In genomic region chr3:17745894-17746293, GRCh38 we compare ENCODE assay signal across 31 cellular contexts.
"Had no signal": no experiment of that assay in that cellular context is flagged by ENCODE, and none has a peak within 500 bp of the region (broad histone marks: within the 10 kb centered on the region; RNA-seq: fewer than 3 reads in every experiment).

No MANE protein-coding gene starts in this region.

- H3K9me3 ChIP-seq: ascending aorta, body of pancreas, breast epithelium had no signal

- H3K27ac ChIP-seq: ascending aorta, body of pancreas, breast epithelium, RWPE1, VCaP had no signal

- H3K27me3 ChIP-seq: ascending aorta, body of pancreas, breast epithelium had no signal

- FAIRE-seq: RCC 7860 had no signal

- H3K9me3 Mint-ChIP-seq: activated naive CD4-positive, alpha-beta T cell treated with anti-CD3 and anti-CD28 coated beads, Interleukin-2, amount 50 U/mL, for 24 hours; activated naive CD8-positive, alpha-beta T cell treated with anti-CD3 and anti-CD28 coated beads, Interleukin-2, amount 10 ng/mL, durations not matched to agents 7 days and 5 days; activated T-cell treated with anti-CD3 and anti-CD28 coated beads, Interleukin-2, amount 50 U/mL, for 24 hours; activated T-helper 2 cell treated with anti-CD3 and anti-CD28 coated beads, Interferon-gamma antibody, Interleukin-2, Interleukin-4, amounts not matched to agents 10 μg/mL and 5 μg/mL and 100 μg/mL, durations not matched to agents 14 hours and 24 hours and 36 hours; T-cell had no signal

- H3K36me3 ChIP-seq: ascending aorta, breast epithelium had no signal

- H3K27ac Mint-ChIP-seq: activated CD8-positive, alpha-beta T cell treated with anti-CD3 and anti-CD28 coated beads, Interleukin-2, amount 10 ng/mL, durations not matched to agents 7 days and 5 days; activated naive CD4-positive, alpha-beta T cell treated with anti-CD3 and anti-CD28 coated beads, Interleukin-2, amount 50 U/mL, for 24 hours; activated naive CD8-positive, alpha-beta T cell treated with anti-CD3 and anti-CD28 coated beads, Interleukin-2, amount 10 ng/mL, durations not matched to agents 7 days and 5 days; activated T-cell treated with anti-CD3 and anti-CD28 coated beads, Interleukin-2, amount 50 U/mL, for 24 hours; activated T-helper 2 cell treated with anti-CD3 and anti-CD28 coated beads, Interferon-gamma antibody, Interleukin-2, Interleukin-4, amounts not matched to agents 10 μg/mL and 5 μg/mL and 100 μg/mL, durations not matched to agents 14 hours and 24 hours and 36 hours; T-cell had no signal

- H3K4me3 Mint-ChIP-seq: activated CD8-positive, alpha-beta T cell treated with anti-CD3 and anti-CD28 coated beads, Interleukin-2, amount 10 ng/mL, durations not matched to agents 7 days and 5 days; activated naive CD4-positive, alpha-beta T cell treated with anti-CD3 and anti-CD28 coated beads, Interleukin-2, amount 50 U/mL, for 24 hours; activated naive CD8-positive, alpha-beta T cell treated with anti-CD3 and anti-CD28 coated beads, Interleukin-2, amount 10 ng/mL, durations not matched to agents 7 days and 5 days; activated T-cell treated with anti-CD3 and anti-CD28 coated beads, Interleukin-2, amount 50 U/mL, for 24 hours; T-cell had no signal

- H3K36me3 Mint-ChIP-seq: T-cell had no signal

- ATAC-seq: activated CD8-positive, alpha-beta T cell treated with anti-CD3 and anti-CD28 coated beads, Interleukin-2, amount 10 ng/mL, durations not matched to agents 7 days and 5 days; body of pancreas; PC-3; Right ventricle myocardium inferior; SK-N-SH treated with all-trans-retinoic acid at 6 μM for 48 hours; T-cell had no signal

- H3K27me3 Mint-ChIP-seq: activated naive CD4-positive, alpha-beta T cell treated with anti-CD3 and anti-CD28 coated beads, Interleukin-2, amount 50 U/mL, for 24 hours; activated naive CD8-positive, alpha-beta T cell treated with anti-CD3 and anti-CD28 coated beads, Interleukin-2, amount 10 ng/mL, durations not matched to agents 7 days and 5 days; activated T-cell treated with anti-CD3 and anti-CD28 coated beads, Interleukin-2, amount 50 U/mL, for 24 hours; T-cell had no signal

- H3K4me3 ChIP-seq: ascending aorta, body of pancreas, breast epithelium had no signal

- DNase-seq: activated CD4-positive, alpha-beta T cell treated with anti-CD3 and anti-CD28 coated beads for 1 hour; activated CD4-positive, alpha-beta T cell treated with anti-CD3 and anti-CD28 coated beads for 48 hours; activated CD4-positive, alpha-beta T cell treated with anti-CD3 and anti-CD28 coated beads, Interleukin-2, amount 50 U/mL, for 4 hours; activated CD4-positive, CD25-positive, alpha-beta regulatory T cell; activated CD8-positive, alpha-beta T cell treated with anti-CD3 and anti-CD28 coated beads, Interleukin-2, amount 10 ng/mL, durations not matched to agents 7 days and 5 days; activated gamma-delta T cell; activated naive CD4-positive, alpha-beta T cell treated with Interleukin-2 at 50 U/mL for 16 hours; activated naive CD8-positive, alpha-beta T cell treated with anti-CD3 and anti-CD28 coated beads, Interleukin-2, amount 10 ng/mL, durations not matched to agents 7 days and 5 days; activated T-cell treated with anti-CD3 and anti-CD28 coated beads, Interleukin-2, amount 50 U/mL, for 24 hours; cerebellar nuclear complex; NCI-H1092 treated with DMSO at 0.1 percent for 48 hours; NCI-H1417 treated with DMSO at 0.1 percent for 48 hours; NCI-H2029; NCI-H345; NCI-H524 treated with DMSO at 0.1 percent for 48 hours; NK-92 treated with Interleukin-12 subunit alpha and Interleukin-12 subunit beta, amount 100 ng/mL, for 24 hours; PC-3; SIG-M5; T-cell; T-helper 2 cell; T-helper 9 cell had no signal
